ENCODE assay signal across 8 cellular contexts in genomic region chr16:15650698-15651161, GRCh38. TPM values are rescaled to one million over a fixed set of nuclear protein-coding genes. Genes with fewer than 3 reads are reported as not detected.
DNase-seq lines count a peak whose midpoint lies in the region; ATAC-seq and TF ChIP-seq lines count a peak whose summit lies in the region.

No MANE protein-coding gene starts in this region.

- intact Hi-C loops in upper lobe of right lung (cut with DNase I): no loop called here

- H3K27me3 ChIP-seq in upper lobe of right lung: no peaks in the 10 kb centered on the region

- TF ChIP-seq CTCF in epithelial cell of esophagus (IDR thresholded peaks at IDR 0.05; ENCODE audit: insufficient read depth, low read depth, low read length, missing control alignments): no peak
- no peak for TF ChIP-seq CTCF in upper lobe of right lung (IDR thresholded peaks at IDR 0.05)

- ATAC-seq in HG03439 (IDR thresholded peaks at IDR 0.05; ENCODE audit: unreplicated experiment): peak; percentile 14
- peak; percentile 7 for ATAC-seq in upper lobe of right lung

- H3K4me3 ChIP-seq in epithelial cell of esophagus (ENCODE audit: low read length): peak overlapping the region; percentile 95
- peak overlapping the region; percentile 99 for H3K4me3 ChIP-seq in upper lobe of right lung

- H3K4me1 ChIP-seq in upper lobe of right lung: peaks cover 18% of the 10 kb centered on the region

- no peaks in the 10 kb centered on the region for H3K36me3 ChIP-seq in upper lobe of right lung

- DNase-seq in activated gamma-delta T cell treated with Interleukin-2 at 50 U/mL for 16 hours (peak; percentile 32), activated gamma-delta T cell (lab: John Stamatoyannopoulos, UW) (no peak), epithelial cell of esophagus (ENCODE audit: low read depth) (no peak), myocyte (ENCODE audit: low read depth) (peak; percentile 36), upper lobe of right lung (no peak), NCI-H524 treated with DMSO at 0.1 percent for 48 hours (lab: John Stamatoyannopoulos, UW) (no peak)
- peak; percentile 25 for DNase-seq in activated CD4-positive, alpha-beta T cell treated with anti-CD3 and anti-CD28 coated beads, Interleukin-2, amount 50 U/mL, for 1 hour

- no peaks in the 10 kb centered on the region for H3K9me3 ChIP-seq in upper lobe of right lung

- H3K27ac ChIP-seq in upper lobe of right lung: peak overlapping the region; percentile 86

RNA-seq across cellular contexts. Expression of gene NDE1, which starts 0.7 kb away (rescaled TPM):
- total RNA-seq in myocyte: 6.5 and 10.7 TPM in 2 replicates
- polyA plus RNA-seq in myocyte (2012): 14.6 TPM
- 28.9 TPM for total RNA-seq in upper lobe of right lung

RNA-seq across cellular contexts. Expression of gene MARF1, which starts 7.8 kb away (rescaled TPM):
- total RNA-seq in myocyte (12.3 and 16.2 TPM in 2 replicates), upper lobe of right lung (97.1 TPM)
- polyA plus RNA-seq in myocyte (2012): 15.8 TPM

Comparison
In these comparisons a context has a peak if more than half of its experiments do, and no peak if none do; other contexts are left out.
1. DNase-seq: peak in activated gamma-delta T cell treated with Interleukin-2 at 50 U/mL for 16 hours (single experiment), activated CD4-positive, alpha-beta T cell treated with anti-CD3 and anti-CD28 coated beads, Interleukin-2, amount 50 U/mL, for 1 hour (single experiment) and myocyte (single experiment); none in activated gamma-delta T cell (single experiment), epithelial cell of esophagus (single experiment), upper lobe of right lung (single experiment) and NCI-H524 treated with DMSO at 0.1 percent for 48 hours (single experiment).